16 cellular contexts compared by ENCODE assay signal in the genomic region with DNA sequence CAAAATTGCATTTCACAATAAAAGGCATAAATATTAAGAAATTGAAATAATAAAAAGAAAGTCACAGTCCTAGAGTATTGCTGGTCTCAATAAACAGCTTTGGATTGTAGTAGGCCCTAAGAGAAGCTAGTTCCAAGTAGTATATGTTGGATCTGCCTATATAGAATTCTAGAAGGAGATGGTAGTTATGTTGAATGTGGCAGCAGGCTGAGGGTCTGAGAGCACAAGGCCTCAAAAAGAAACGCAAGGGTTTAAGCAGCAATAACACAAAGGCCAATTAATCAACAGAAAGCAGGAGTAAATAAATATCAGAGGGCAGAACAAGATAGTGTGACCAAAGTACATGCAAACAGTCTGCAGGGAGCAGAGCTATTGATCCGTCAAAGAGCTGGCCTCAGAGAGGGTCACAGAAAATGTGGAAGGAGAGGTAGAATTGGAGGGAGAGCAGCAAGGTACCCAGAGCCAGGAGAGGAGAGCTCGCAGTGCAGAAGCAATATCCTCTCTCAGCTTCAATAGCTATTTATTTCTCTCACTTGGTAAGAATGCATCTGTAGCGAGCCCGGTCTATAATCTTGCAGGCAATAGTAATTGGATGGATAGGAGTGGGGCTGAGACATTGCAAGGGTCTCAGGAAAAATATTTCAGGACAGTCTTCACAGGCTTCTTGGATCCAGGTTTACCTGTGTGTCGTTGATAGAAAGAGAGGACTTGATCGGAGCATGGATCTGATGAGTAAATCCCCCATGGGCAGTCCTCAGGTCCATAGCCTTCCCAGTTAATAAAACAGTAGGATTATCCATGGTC. TPM values are rescaled to one million over a fixed set of nuclear protein-coding genes. Genes with fewer than 3 reads are reported as not detected.
A peak's percentile ranks its signal among the peaks of the same experiment; 100 is the strongest.
DNase-seq lines count a peak whose midpoint lies in the region; ATAC-seq, FAIRE-seq and TF ChIP-seq lines count a peak whose summit lies in the region.
"Had no signal": no experiment of that assay in that cellular context is flagged by ENCODE, and none has a peak within 500 bp of the region (broad histone marks: within the 10 kb centered on the region; RNA-seq: fewer than 3 reads in every experiment).

No MANE protein-coding gene starts in this region.

- H3K79me2 ChIP-seq in GM12878 (ENCODE audit: control insufficient read depth, insufficient read depth, low read length) (no peaks in the 10 kb centered on the region), HepG2 (ENCODE audit: insufficient read depth, low read length) (no peaks in the 10 kb centered on the region)

- no peak overlapping the region for H3K4me3 ChIP-seq in GM12878
- peak overlapping the region in 2 of 3 experiments; percentile 12 to 26; a peak in 1 of 6 replicates for H3K4me3 ChIP-seq in HepG2 (replicated peaks in 1 of 3; ENCODE audit: insufficient read depth in 1 of 3, low read depth in 2 of 3, low read length in 3 of 3)
- H3K4me3 ChIP-seq in pancreas = no peak overlapping the region
- H3K4me3 ChIP-seq: A549 had no signal

- no peak overlapping the region for H3K27ac ChIP-seq in GM12878 (ENCODE audit: control insufficient read depth, insufficient read depth)
- H3K27ac ChIP-seq in HepG2 (ENCODE audit: extremely low read length, insufficient read depth, low read length) = peak overlapping the region; percentile 65
- H3K27ac ChIP-seq in pancreas = peak overlapping the region in 2 of 4 donors; percentile 4 to 19
- H3K27ac ChIP-seq: A549 had no signal

- no peak overlapping the region for H3K4me2 ChIP-seq in GM12878 (ENCODE audit: control insufficient read depth, insufficient read depth)
- peak overlapping the region; percentile 72 for H3K4me2 ChIP-seq in HepG2 (ENCODE audit: low read depth, low read length)
- H3K4me2 ChIP-seq: A549 had no signal

- DNase-seq in GM12878 (ENCODE audit: low read depth, low spot score) (no peak), HepG2 (ENCODE audit: low spot score) (peak; percentile 80), pancreas (no peak), osteocyte (ENCODE audit: extremely low spot score, unreplicated experiment) (no peak), endothelial cell (ENCODE audit: low spot score) (no peak), activated T-cell treated with anti-CD3 and anti-CD28 coated beads for 4 hours (no peak)
- DNase-seq: CD8-positive, alpha-beta T cell; COR-L47; DND-41; GDM1 had no signal

- H3K27ac Mint-ChIP-seq in osteocyte (ENCODE audit: unreplicated experiment) (no peak overlapping the region), endothelial cell (ENCODE audit: unreplicated experiment) (no peak overlapping the region)
- H3K27ac Mint-ChIP-seq: CD8-positive, alpha-beta T cell had no signal

- POLR2A ChIA-PET in GM12878 (lab: Charles Lee) = interaction anchor here (0.5 to 0.9 kb wide), 3 partner anchors 13 to 19 kb away, joined by 3 to 5 read pairs (median 4); no protein-coding TSS in a partner anchor
- POLR2A ChIA-PET in HepG2 (lab: Yijun Ruan, JAX) = interaction anchor here (0.8 to 4.0 kb wide), 6 partner anchors 11 to 34 kb away, joined by 3 to 35 read pairs (median 8); partner anchors contain the start of gene MED13

- BruUV-seq in GM12878 (replicated peaks; lab: Mats Ljungman, UMichigan) (no TSS peak), HepG2 (replicated peaks; lab: Mats Ljungman, UMichigan) (no TSS peak)

- no peaks in the 10 kb centered on the region for H3K36me3 Mint-ChIP-seq in osteocyte (ENCODE audit: unreplicated experiment)
- H3K36me3 Mint-ChIP-seq in endothelial cell (ENCODE audit: low read depth, unreplicated experiment) = no peaks in the 10 kb centered on the region
- H3K36me3 Mint-ChIP-seq: CD14-positive monocyte; CD8-positive, alpha-beta T cell; IgD-negative memory B cell had no signal

- no peak for TF ChIP-seq POLR2A in GM12878 (IDR thresholded peaks at IDR 0.05; ENCODE audit: low read depth, low read length)
- no peak for TF ChIP-seq POLR2A in HepG2 (IDR thresholded peaks at IDR 0.05; ENCODE audit: insufficient read depth in 1 of 2, low read depth in 2 of 2, low read length in 2 of 2)

- H3K27me3 ChIP-seq in GM12878 (replicated peaks in 1 of 2; ENCODE audit: control insufficient read depth in 2 of 2, insufficient read depth in 2 of 2, low read length in 1 of 2) = no peaks in the 10 kb centered on the region
- H3K27me3 ChIP-seq in HepG2 (ENCODE audit: control insufficient read depth in 1 of 2, insufficient read depth in 2 of 2, low read length in 2 of 2) = no peaks in the 10 kb centered on the region
- no peaks in the 10 kb centered on the region for H3K27me3 ChIP-seq in pancreas

- RAD21 ChIA-PET in GM12878 (lab: Charles Lee; ENCODE audit: unreplicated experiment) = interaction anchor here (1.4 to 12.4 kb wide), 2 partner anchors 21 to 24 kb away, joined by 5 to 134 read pairs; no protein-coding TSS in a partner anchor

- ATAC-seq in GM12878 = no peak
- peak; percentile 89 for ATAC-seq in HepG2
- peak; percentile 64 to 85 (median 77) for ATAC-seq in pancreas
- ATAC-seq in HG03135 (IDR thresholded peaks at IDR 0.05; ENCODE audit: unreplicated experiment) = no peak
- ATAC-seq: A549; CD8-positive, alpha-beta T cell; HCT116 had no signal

- no peaks in the 10 kb centered on the region for H3K9me3 Mint-ChIP-seq in osteocyte (ENCODE audit: unreplicated experiment)
- H3K9me3 Mint-ChIP-seq in endothelial cell (ENCODE audit: unreplicated experiment) = no peaks in the 10 kb centered on the region
- H3K9me3 Mint-ChIP-seq: CD8-positive, alpha-beta T cell; IgD-negative memory B cell had no signal

- TF ChIP-seq CTCF in GM12878 (IDR thresholded peaks at IDR 0.05 in 2 of 3, conservative IDR thresholded peaks at IDR 0.05 in 1 of 3; ENCODE audit: control insufficient read depth in 2 of 3, extremely low read depth in 1 of 3, insufficient read depth in 1 of 3, low read depth in 3 of 3, low read length in 3 of 3) = no peak
- TF ChIP-seq CTCF in HepG2 (CRISPR knock-in tag; IDR thresholded peaks at IDR 0.05) = no peak
- no peak for TF ChIP-seq CTCF in pancreas (IDR thresholded peaks at IDR 0.05)
- no peak for TF ChIP-seq CTCF in osteocyte (IDR thresholded peaks at IDR 0.05)
- no peak for TF ChIP-seq CTCF in endothelial cell (IDR thresholded peaks at IDR 0.05; ENCODE audit: unreplicated experiment)

- CTCF ChIA-PET in GM12878 (lab: Yijun Ruan, JAX) (interaction anchor here (0.6 to 12.3 kb wide), 6 partner anchors 9 to 151 kb away, joined by 3 to 183 read pairs (median 10); no protein-coding TSS in a partner anchor), HepG2 (lab: Yijun Ruan, JAX; ENCODE audit: low intra/inter-chr PET ratio, low total read pairs) (no interaction called here)

- H3K4me1 ChIP-seq in GM12878 (ENCODE audit: control insufficient read depth, insufficient read depth, low read length) (peaks cover 26% of the 10 kb centered on the region), HepG2 (ENCODE audit: insufficient read depth, low read length) (peaks cover 91% of the 10 kb centered on the region), pancreas (peaks cover 12 to 25% (median 24%) of the 10 kb centered on the region in 3 donors)

- intact Hi-C loops in GM12878 (cut with micrococcal nuclease; ENCODE audit: unreplicated experiment) (no loop called here), HepG2 (cut with micrococcal nuclease; ENCODE audit: unreplicated experiment) (loop anchor here (1.0 kb wide), 1 partner anchor 19 kb away; no protein-coding TSS in a partner anchor), pancreas (cut with DNase I) (no loop called here)

- H4K20me1 ChIP-seq in GM12878 (ENCODE audit: control insufficient read depth, insufficient read depth) (no peaks in the 10 kb centered on the region), HepG2 (ENCODE audit: insufficient read depth, low read length) (no peaks in the 10 kb centered on the region)

- no peaks in the 10 kb centered on the region for H3K36me3 ChIP-seq in GM12878 (ENCODE audit: control insufficient read depth in 2 of 2, insufficient read depth in 2 of 2, low read length in 1 of 2)
- H3K36me3 ChIP-seq in HepG2 (replicated peaks in 1 of 2; ENCODE audit: control insufficient read depth in 1 of 2, insufficient read depth in 2 of 2, low read length in 2 of 2) = no peaks in the 10 kb centered on the region
- no peaks in the 10 kb centered on the region for H3K36me3 ChIP-seq in pancreas

- H3K4me1 Mint-ChIP-seq in osteocyte (ENCODE audit: unreplicated experiment) = no peaks in the 10 kb centered on the region
- H3K4me1 Mint-ChIP-seq in endothelial cell (ENCODE audit: unreplicated experiment) = no peaks in the 10 kb centered on the region
- H3K4me1 Mint-ChIP-seq: CD14-positive monocyte had no signal

- no peaks in the 10 kb centered on the region for H3K9me3 ChIP-seq in GM12878 (replicated peaks; ENCODE audit: control insufficient read depth, insufficient read depth, low read length)
- H3K9me3 ChIP-seq in HepG2 (ENCODE audit: low read length) = no peaks in the 10 kb centered on the region
- H3K9me3 ChIP-seq in pancreas = no peaks in the 10 kb centered on the region
- H3K9me3 ChIP-seq: A549 had no signal

- SMC1A ChIA-PET in GM12878 (lab: Charles Lee; ENCODE audit: uncharacterized antibody, unreplicated experiment) = interaction anchor here (0.7 to 12.8 kb wide), 2 partner anchors 21 to 46 kb away, joined by 3 to 139 read pairs; no protein-coding TSS in a partner anchor

- TF ChIP-seq EP300 in GM12878 (IDR thresholded peaks at IDR 0.05; ENCODE audit: borderline replicate concordance in 1 of 2, control insufficient read depth in 1 of 2, low read depth in 2 of 2, low read length in 2 of 2) = no peak
- peak; percentile 26 to 94; a peak in 2 of 4 replicates for TF ChIP-seq EP300 in HepG2 (IDR thresholded peaks at IDR 0.05; ENCODE audit: low read depth in 2 of 2, low read length in 2 of 2)
- TF ChIP-seq EP300 in HepG2 (CRISPR knock-in tag; IDR thresholded peaks at IDR 0.05; ENCODE audit: borderline replicate concordance) = peak; percentile 69; the same call in 1 of the 2 replicates

- H3K9ac ChIP-seq in GM12878 (ENCODE audit: control insufficient read depth, insufficient read depth, low read length) = no peak overlapping the region
- H3K9ac ChIP-seq in HepG2 (ENCODE audit: insufficient read depth, low read depth, low read length) = no peak overlapping the region; the same call in 1 of the 2 replicates

- in situ Hi-C loops in GM12878 (cut with MboI) (no loop called here), HepG2 (cut with HindIII; ENCODE audit: extremely low pct_ligation_motif_present, low pct_unique_long_range_greater_than_20kb) (no loop called here)

- TF ChIP-seq RAD21 in GM12878 (IDR thresholded peaks at IDR 0.05; ENCODE audit: insufficient read depth, low read depth, low read length) = no peak
- TF ChIP-seq RAD21 in HepG2 (CRISPR knock-in tag; IDR thresholded peaks at IDR 0.05) = no peak; the same call in 1 of the 2 replicates

- H3K4me3 Mint-ChIP-seq in osteocyte (ENCODE audit: unreplicated experiment) (no peak overlapping the region), endothelial cell (ENCODE audit: unreplicated experiment) (no peak overlapping the region)
- H3K4me3 Mint-ChIP-seq: CD14-positive monocyte; CD8-positive, alpha-beta T cell; IgD-negative memory B cell had no signal

- no peaks in the 10 kb centered on the region for H3K27me3 Mint-ChIP-seq in osteocyte (ENCODE audit: unreplicated experiment)
- no peaks in the 10 kb centered on the region for H3K27me3 Mint-ChIP-seq in endothelial cell (ENCODE audit: unreplicated experiment)
- H3K27me3 Mint-ChIP-seq: IgD-negative memory B cell had no signal

- no peak for FAIRE-seq in GM12878 (lab: Jason Lieb, UNC)
- peak; percentile 12 for FAIRE-seq in HepG2 (lab: Jason Lieb, UNC)
- no peak for FAIRE-seq in pancreas (lab: Jason Lieb, UNC)
- FAIRE-seq: A549, H54 had no signal

- 92% methylated on average over 7 of the region's 7 CpGs for WGBS in GM12878 (ENCODE audit: insufficient coverage, insufficient replicate concordance, low lambda C conversion rate, missing lambda C conversion rate)
- WGBS in HepG2 (ENCODE audit: low lambda C conversion rate) = 14% methylated on average over 7 of the region's 7 CpGs
- WGBS in pancreas, 2 donors = 34 to 37% methylated on average over 7 of the region's 7 CpGs

- H2AFZ ChIP-seq in GM12878 (ENCODE audit: control insufficient read depth, low read depth, low read length) (no peak overlapping the region), HepG2 (ENCODE audit: low read length) (no peak overlapping the region)

RNA-seq across cellular contexts. Expression of gene MED13, which starts 25.1 kb away (rescaled TPM):
- total RNA-seq in GM12878 (2013; cell fraction: nucleolus; rRNA removed) = 241 and 272 TPM in 2 replicates
- total RNA-seq in GM12878 (2014; rRNA removed) = 29.3 and 38.7 TPM in 2 replicates
- 47.9 and 49.7 TPM in 2 replicates for total RNA-seq in GM12878 (2014; rRNA removed; fragmentation: Illumina TruSeq; extraction: Trizol)
- total RNA-seq in GM12878 (2021) = 47.5 and 49.5 TPM in 2 replicates
- polyA plus RNA-seq in GM12878 (2011; ENCODE audit: low read depth) = 12.7 TPM
- polyA plus RNA-seq in GM12878 (2011; rRNA removed) = 41.3 and 43.3 TPM in 2 replicates
- 17.4 and 22.9 TPM in 2 replicates for polyA plus RNA-seq in GM12878 (2011; cell fraction: cytosol; rRNA removed)
- polyA plus RNA-seq in GM12878 (2011; cell fraction: nucleus; rRNA removed) = 28.9 and 29.1 TPM in 2 replicates
- polyA plus RNA-seq in GM12878 (2012) = 12.0 and 16.6 TPM in 2 replicates
- polyA plus RNA-seq in GM12878 (2014; fragmentation: Illumina TruSeq; extraction: Trizol) = 33.4 and 33.5 TPM in 2 replicates
- 1 to 10 TPM; 5.4 to 6.7 TPM for polyA plus RNA-seq in GM12878 (2014; fragmentation: Nextera tagmentation; extraction: Ambion mirVana)
- polyA plus RNA-seq in GM12878 (2014; rRNA removed) = 13.3 and 13.7 TPM in 2 replicates
- polyA plus RNA-seq in GM12878 (2016; fragmentation: Nextera tagmentation; extraction: Ambion mirVana) = 1 to 10 TPM; 4.6 to 4.7 TPM
- polyA minus RNA-seq in GM12878 (2011; rRNA and poly(A)+ RNA removed) = 159 and 219 TPM in 2 replicates
- 36.9 and 43.6 TPM in 2 replicates for polyA minus RNA-seq in GM12878 (2011; cell fraction: cytosol; rRNA and poly(A)+ RNA removed)
- polyA minus RNA-seq in GM12878 (2011; cell fraction: nucleus; rRNA and poly(A)+ RNA removed) = 68.2 and 98.2 TPM in 2 replicates
- total RNA-seq in HepG2 (2016; rRNA removed; fragmentation: Illumina TruSeq; extraction: Trizol) = 69.1 and 70.9 TPM in 2 replicates
- total RNA-seq in HepG2 (2016; cell fraction: cytosol; rRNA removed; fragmentation: Illumina TruSeq; extraction: Trizol; ENCODE audit: low read depth) = 28.7 and 34.2 TPM in 2 replicates
- 60.8 and 66.7 TPM in 2 replicates for total RNA-seq in HepG2 (2016; cell fraction: insoluble cytoplasmic fraction; rRNA removed; fragmentation: Illumina TruSeq; extraction: Trizol)
- total RNA-seq in HepG2 (2016; cell fraction: membrane; rRNA removed; fragmentation: Illumina TruSeq; extraction: Trizol) = 34.4 and 35.2 TPM in 2 replicates
- total RNA-seq in HepG2 (2016; cell fraction: nucleus; rRNA removed; fragmentation: Illumina TruSeq; extraction: Trizol) = 74.9 and 87.2 TPM in 2 replicates
- 25.2 and 27.4 TPM in 2 replicates for polyA plus RNA-seq in HepG2 (2011; rRNA removed)
- 9.5 and 15.5 TPM in 2 replicates for polyA plus RNA-seq in HepG2 (2011; cell fraction: cytosol; rRNA removed)
- 22.1 and 24.5 TPM in 2 replicates for polyA plus RNA-seq in HepG2 (2011; cell fraction: nucleus; rRNA removed)
- polyA plus RNA-seq in HepG2 (2012) = 18.1 and 18.8 TPM in 2 replicates
- polyA plus RNA-seq in HepG2 (2016; cell fraction: cytosol; fragmentation: Illumina TruSeq; extraction: Trizol; ENCODE audit: low read depth) = 1.1 and 1.2 TPM in 2 replicates
- 22.4 and 23.2 TPM in 2 replicates for polyA plus RNA-seq in HepG2 (2016; cell fraction: insoluble cytoplasmic fraction; fragmentation: Illumina TruSeq; extraction: Trizol; ENCODE audit: low read depth)
- polyA plus RNA-seq in HepG2 (2016; cell fraction: membrane; fragmentation: Illumina TruSeq; extraction: Trizol; ENCODE audit: low read depth) = 3.0 and 3.5 TPM in 2 replicates
- polyA plus RNA-seq in HepG2 (2016; cell fraction: nucleus; fragmentation: Illumina TruSeq; extraction: Trizol; ENCODE audit: insufficient read depth, low read depth) = 29.6 and 33.8 TPM in 2 replicates
- polyA minus RNA-seq in HepG2 (2011; rRNA and poly(A)+ RNA removed; ENCODE audit: low replicate concordance) = 248 and 289 TPM in 2 replicates
- 47.7 and 70.8 TPM in 2 replicates for polyA minus RNA-seq in HepG2 (2011; cell fraction: cytosol; rRNA and poly(A)+ RNA removed)
- 160 and 215 TPM in 2 replicates for polyA minus RNA-seq in HepG2 (2011; cell fraction: nucleus; rRNA and poly(A)+ RNA removed)
- 10 to 100 TPM; 27.4 to 39.8 (median 29.2) TPM for total RNA-seq in pancreas
- 1 to 10 TPM; 5.0 to 5.9 TPM for polyA plus RNA-seq in pancreas
- 69.7 and 78.7 TPM in 2 replicates for total RNA-seq in osteocyte
- 51.4 TPM for total RNA-seq in endothelial cell (ENCODE audit: unreplicated experiment)

Comparison
In these comparisons a context has a peak if more than half of its experiments do, and no peak if none do; other contexts are left out.
1. ATAC-seq: peak in HepG2 (single experiment) and pancreas (4 of 4); none in GM12878 (single experiment) and HG03135 (single experiment).
2. H3K4me3 ChIP-seq: peak in HepG2 (2 of 3); none in GM12878 (single experiment) and pancreas (0 of 4).
3. Of the 75 proteins assayed by ChIP-seq in both HepG2 and GM12878: peak only in HepG2: ASH2L, ATF2, BCL3, BRCA1, CBFB, DPF2 and 13 more; only in GM12878: none; in both: FOXK2; in neither: 52; mixed calls (peak in some experiments, not most) for 3.